Comparison of ENCODE assay signal across 17 cellular contexts in genomic region chr3:122325769-122326168, GRCh38. TPM values are rescaled to one million over a fixed set of nuclear protein-coding genes. Genes with fewer than 3 reads are reported as not detected.
DNase-seq lines count a peak whose midpoint lies in the region; ATAC-seq, FAIRE-seq and TF ChIP-seq lines count a peak whose summit lies in the region.
"Had no signal": no experiment of that assay in that cellular context is flagged by ENCODE, and none has a peak within 500 bp of the region (broad histone marks: within the 10 kb centered on the region; RNA-seq: fewer than 3 reads in every experiment).

No MANE protein-coding gene starts in this region.

- H3K4me1 Mint-ChIP-seq in T-helper 2 cell treated with Interferon-gamma antibody and Interleukin-4, amounts not matched to agents 5 μg/mL and 100 μg/mL, for 36 hours (ENCODE audit: low read depth): peaks cover 21% of the 10 kb centered on the region

- H3K36me3 ChIP-seq in RWPE2 (ENCODE audit: low read depth) (peaks cover 26% of the 10 kb centered on the region), keratinocyte (ENCODE audit: control insufficient read depth in 2 of 2, extremely low read depth in 1 of 2, insufficient read depth in 2 of 2, low read length in 2 of 2) (peaks cover 0 to 14% of the 10 kb centered on the region in 2 experiments)

- H3K9me3 ChIP-seq in RWPE2 (ENCODE audit: severe bottlenecking): no peaks in the 10 kb centered on the region
- H3K9me3 ChIP-seq in keratinocyte (ENCODE audit: control insufficient read depth, low read depth, low read length): no peaks in the 10 kb centered on the region

- H3K27me3 ChIP-seq in RWPE2 (ENCODE audit: insufficient read depth, poor library complexity, severe bottlenecking): no peaks in the 10 kb centered on the region
- H3K27me3 ChIP-seq in keratinocyte (ENCODE audit: control insufficient read depth, extremely low read depth, insufficient read depth, low read length): no peaks in the 10 kb centered on the region

- ATAC-seq in RWPE2 (ENCODE audit: low read depth): no peak
- no peak for ATAC-seq in HG03159 (IDR thresholded peaks at IDR 0.05; ENCODE audit: unreplicated experiment)
- ATAC-seq: naive thymus-derived CD4-positive, alpha-beta T cell; right cardiac atrium; Right ventricle myocardium inferior had no signal

- no peak overlapping the region for H2AFZ ChIP-seq in keratinocyte (ENCODE audit: control insufficient read depth, low read length)

- H3K4me1 ChIP-seq in RWPE2 (ENCODE audit: insufficient read depth, poor library complexity, severe bottlenecking): peaks cover 25% of the 10 kb centered on the region
- peaks cover 23% of the 10 kb centered on the region for H3K4me1 ChIP-seq in keratinocyte (ENCODE audit: control insufficient read depth, extremely low read depth, insufficient read depth, low read length)

- no peak overlapping the region for H3K27ac Mint-ChIP-seq in T-helper 2 cell treated with Interferon-gamma antibody and Interleukin-4, amounts not matched to agents 5 μg/mL and 100 μg/mL, for 36 hours
- H3K27ac Mint-ChIP-seq: activated naive CD4-positive, alpha-beta T cell treated with anti-CD3 and anti-CD28 coated beads, Interleukin-2, amount 10 ng/mL, durations not matched to agents 7 days and 5 days; naive thymus-derived CD4-positive, alpha-beta T cell had no signal

- H3K9me1 ChIP-seq in keratinocyte (ENCODE audit: control insufficient read depth, extremely low read depth, insufficient read depth, low read length): no peaks in the 10 kb centered on the region

- H3K4me3 ChIP-seq in RWPE2 (ENCODE audit: severe bottlenecking): peak overlapping the region; percentile 30
- H3K4me3 ChIP-seq in keratinocyte (ENCODE audit: control insufficient read depth in 2 of 3, extremely low read depth in 1 of 3, insufficient read depth in 2 of 3, low read depth in 1 of 3, low read length in 3 of 3): peak overlapping the region; percentile 46 to 93 (median 60)

- dilution Hi-C loops in keratinocyte (cut with MboI; ENCODE audit: extremely low pct_ligation_motif_present, low sequenced_read_pairs): no loop called here

- no peak overlapping the region for H3K4me3 Mint-ChIP-seq in T-helper 2 cell treated with Interferon-gamma antibody and Interleukin-4, amounts not matched to agents 5 μg/mL and 100 μg/mL, for 36 hours
- H3K4me3 Mint-ChIP-seq: activated naive CD4-positive, alpha-beta T cell treated with anti-CD3 and anti-CD28 coated beads, Interleukin-2, amount 10 ng/mL, durations not matched to agents 7 days and 5 days; naive thymus-derived CD4-positive, alpha-beta T cell had no signal

- TF ChIP-seq CTCF in RWPE2 (IDR thresholded peaks at IDR 0.05; ENCODE audit: poor library complexity, severe bottlenecking): no peak
- no peak for TF ChIP-seq CTCF in keratinocyte (optimal IDR thresholded peaks at IDR 0.05 in 1 of 3, IDR thresholded peaks at IDR 0.05 in 1 of 3, conservative IDR thresholded peaks at IDR 0.05 in 1 of 3; ENCODE audit: extremely low read depth in 1 of 3, insufficient read depth in 2 of 3, low read length in 3 of 3)

- peak overlapping the region; percentile 84 for H3K4me2 ChIP-seq in keratinocyte (ENCODE audit: control insufficient read depth, extremely low read depth, insufficient read depth, low read depth, low read length)

- peaks cover 21% of the 10 kb centered on the region for H3K27me3 Mint-ChIP-seq in T-helper 2 cell treated with Interferon-gamma antibody and Interleukin-4, amounts not matched to agents 5 μg/mL and 100 μg/mL, for 36 hours (ENCODE audit: low read depth)

- FAIRE-seq in GM12891 (lab: Jason Lieb, UNC) (peak; percentile 16), keratinocyte (lab: Jason Lieb, UNC) (no peak)

- peak overlapping the region; percentile 84 for H3K27ac ChIP-seq in RWPE2 (ENCODE audit: poor library complexity, severe bottlenecking)
- H3K27ac ChIP-seq in keratinocyte (ENCODE audit: control insufficient read depth, insufficient read depth, low read length): peak overlapping the region; percentile 89

- no peaks in the 10 kb centered on the region for H4K20me1 ChIP-seq in keratinocyte (ENCODE audit: control insufficient read depth, extremely low read depth, insufficient read depth, low read length)

- peak overlapping the region; percentile 76 for H3K9ac ChIP-seq in keratinocyte (ENCODE audit: control insufficient read depth, extremely low read depth, insufficient read depth, low read length)

- TF ChIP-seq POLR2A in GM12891 (IDR thresholded peaks at IDR 0.05; ENCODE audit: low read depth, low read length): no peak

- H3K36me3 Mint-ChIP-seq in T-helper 2 cell treated with Interferon-gamma antibody and Interleukin-4, amounts not matched to agents 5 μg/mL and 100 μg/mL, for 36 hours (ENCODE audit: low read depth): peaks cover 2% of the 10 kb centered on the region
- H3K36me3 Mint-ChIP-seq: activated naive CD4-positive, alpha-beta T cell treated with anti-CD3 and anti-CD28 coated beads, Interleukin-2, amount 10 ng/mL, durations not matched to agents 7 days and 5 days had no signal

- DNase-seq in GM12891 (ENCODE audit: insufficient read length, low spot score) (no peak), RWPE2 (ENCODE audit: low spot score) (no peak), keratinocyte (ENCODE audit: low read depth, low spot score) (no peak), NCI-H2171 treated with DMSO at 0.1 percent for 48 hours (lab: John Stamatoyannopoulos, UW) (no peak)
- no peak for DNase-seq in T-helper 2 cell treated with Interferon-gamma antibody and Interleukin-4, amounts not matched to agents 5 μg/mL and 100 μg/mL, for 36 hours (ENCODE audit: low spot score)
- DNase-seq: activated naive CD4-positive, alpha-beta T cell treated with anti-CD3 and anti-CD28 coated beads, Interleukin-2, amount 10 ng/mL, durations not matched to agents 7 days and 5 days; activated T-cell treated with anti-CD3 and anti-CD28 coated beads, Interleukin-2, amount 50 U/mL, for 48 hours; aorta; C1 segment of cervical spinal cord; mesendoderm; naive thymus-derived CD4-positive, alpha-beta T cell; NCI-H1436 treated with DMSO at 0.1 percent for 48 hours; NCI-H526; right cardiac atrium; stimulated activated CD4-positive, alpha-beta T cell treated with anti-CD3 and anti-CD28 coated beads, Interleukin-15, amount 100 ng/mL, for 24 hours had no signal

- H3K9me3 Mint-ChIP-seq in T-helper 2 cell treated with Interferon-gamma antibody and Interleukin-4, amounts not matched to agents 5 μg/mL and 100 μg/mL, for 36 hours: no peaks in the 10 kb centered on the region
- H3K9me3 Mint-ChIP-seq: activated naive CD4-positive, alpha-beta T cell treated with anti-CD3 and anti-CD28 coated beads, Interleukin-2, amount 10 ng/mL, durations not matched to agents 7 days and 5 days had no signal

- H3K79me2 ChIP-seq in keratinocyte (ENCODE audit: control insufficient read depth, insufficient read depth, low read length): peaks cover 34% of the 10 kb centered on the region

TF ChIP-seq in GM12891, 5 proteins besides CTCF, POLR2A, EP300 and RAD21:
- TF ChIP-seq SPI1 (IDR thresholded peaks at IDR 0.05; ENCODE audit: low read depth, low read length) (peak; percentile 84), TAF1 (IDR thresholded peaks at IDR 0.05; ENCODE audit: low read depth, low read length) (no peak), PAX5 (IDR thresholded peaks at IDR 0.05; ENCODE audit: insufficient read depth, low read length, severe bottlenecking) (no peak), POU2F2 (IDR thresholded peaks at IDR 0.05; ENCODE audit: low read depth, low read length) (no peak), POLR2AphosphoS5 (IDR thresholded peaks at IDR 0.05; ENCODE audit: low read depth, low read length) (no peak)

RNA-seq across cellular contexts. Expression of gene CSTA, which starts 0.7 kb away (rescaled TPM):
- 1.3 TPM for polyA plus RNA-seq in GM12891 (2012; ENCODE audit: low read depth, missing spikeins)
- polyA plus RNA-seq in keratinocyte: 649 to 1,138 TPM (median 1,068 TPM) in 3 replicates
- 3,044 TPM for polyA plus RNA-seq in keratinocyte (2011; ENCODE audit: low read depth)
- polyA plus RNA-seq in keratinocyte (2011; cell fraction: cytosol; rRNA removed): 853 and 2,031 TPM in 2 replicates
- 307 and 498 TPM in 2 replicates for polyA plus RNA-seq in keratinocyte (2011; cell fraction: nucleus; rRNA removed)
- polyA plus RNA-seq in keratinocyte (2012; ENCODE audit: low replicate concordance): 803 and 3,003 TPM in 2 replicates
- 3.0 to 75.4 TPM (median 41.6 TPM) in 3 replicates for polyA minus RNA-seq in keratinocyte
- polyA minus RNA-seq in keratinocyte (2011; cell fraction: cytosol; rRNA and poly(A)+ RNA removed): 77.3 TPM
- polyA minus RNA-seq in keratinocyte (2011; cell fraction: nucleus; rRNA and poly(A)+ RNA removed): 21.0 and 28.1 TPM in 2 replicates

RNA-seq across cellular contexts. Expression of gene MIX23, which starts 57.3 kb away (rescaled TPM):
- polyA plus RNA-seq in GM12891 (2012; ENCODE audit: low read depth, missing spikeins): 53.6 TPM
- 16.4 to 36.5 TPM (median 26.0 TPM) in 3 replicates for polyA plus RNA-seq in keratinocyte
- 40.2 TPM for polyA plus RNA-seq in keratinocyte (2011; ENCODE audit: low read depth)
- 21.5 and 42.5 TPM in 2 replicates for polyA plus RNA-seq in keratinocyte (2011; cell fraction: cytosol; rRNA removed)
- polyA plus RNA-seq in keratinocyte (2011; cell fraction: nucleus; rRNA removed): 21.8 and 38.1 TPM in 2 replicates
- polyA plus RNA-seq in keratinocyte (2012; ENCODE audit: low replicate concordance): 20.4 and 39.5 TPM in 2 replicates
- 7.3 to 25.3 TPM in 2 of 3 replicates, not detected in the other for polyA minus RNA-seq in keratinocyte
- polyA minus RNA-seq in keratinocyte (2011; cell fraction: cytosol; rRNA and poly(A)+ RNA removed): 12.7 TPM
- polyA minus RNA-seq in keratinocyte (2011; cell fraction: nucleus; rRNA and poly(A)+ RNA removed): 3.2 and 7.4 TPM in 2 replicates

RNA-seq across cellular contexts. Expression of gene FAM162A, which starts 58.2 kb away (rescaled TPM):
- polyA plus RNA-seq in GM12891 (2012; ENCODE audit: low read depth, missing spikeins): 152 TPM
- 56.7 to 124 TPM (median 118 TPM) in 3 replicates for polyA plus RNA-seq in keratinocyte
- 113 TPM for polyA plus RNA-seq in keratinocyte (2011; ENCODE audit: low read depth)
- 73.6 and 111 TPM in 2 replicates for polyA plus RNA-seq in keratinocyte (2011; cell fraction: cytosol; rRNA removed)
- 48.3 and 59.2 TPM in 2 replicates for polyA plus RNA-seq in keratinocyte (2011; cell fraction: nucleus; rRNA removed)
- polyA plus RNA-seq in keratinocyte (2012; ENCODE audit: low replicate concordance): 66.4 and 140 TPM in 2 replicates
- polyA minus RNA-seq in keratinocyte: 5.8 to 40.3 TPM (median 25.5 TPM) in 3 replicates
- polyA minus RNA-seq in keratinocyte (2011; cell fraction: cytosol; rRNA and poly(A)+ RNA removed): 11.5 TPM
- polyA minus RNA-seq in keratinocyte (2011; cell fraction: nucleus; rRNA and poly(A)+ RNA removed): 9.4 and 13.2 TPM in 2 replicates
